In the genomic region with DNA sequence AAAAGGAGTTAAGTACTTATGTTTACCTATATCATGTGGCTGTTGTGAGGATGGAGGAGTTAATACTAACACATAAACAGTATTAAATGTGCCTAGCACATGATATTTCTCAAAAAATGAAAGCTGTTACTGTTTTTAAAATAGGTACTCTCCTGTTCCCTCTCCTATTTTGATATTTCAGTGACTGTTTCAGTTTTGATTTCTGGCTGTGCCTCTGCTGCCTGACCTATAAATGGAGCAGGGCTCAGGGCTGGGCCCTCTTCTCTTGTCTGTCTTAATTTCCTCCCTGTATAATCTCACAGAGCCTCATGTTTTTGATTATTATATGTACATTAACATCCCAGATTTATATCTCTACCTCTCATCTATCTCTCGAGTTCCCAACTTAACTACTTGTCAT, we compare ENCODE assay signal across 12 cellular contexts.
DNase-seq lines count a peak whose midpoint lies in the region; ATAC-seq and TF ChIP-seq lines count a peak whose summit lies in the region.
"Had no signal": no experiment of that assay in that cellular context is flagged by ENCODE, and none has a peak within 500 bp of the region (broad histone marks: within the 10 kb centered on the region; RNA-seq: fewer than 3 reads in every experiment).

No MANE protein-coding gene starts in this region.

- H3K27ac ChIP-seq in gastrocnemius medialis (no peak overlapping the region), RWPE1 (no peak overlapping the region)
- H3K27ac ChIP-seq: skin epidermis, VCaP had no signal

- TF ChIP-seq CTCF in gastrocnemius medialis (IDR thresholded peaks at IDR 0.05 in 4 of 5, conservative IDR thresholded peaks at IDR 0.05 in 1 of 5): no peak
- no peak for TF ChIP-seq CTCF in RWPE1 (conservative IDR thresholded peaks at IDR 0.05; ENCODE audit: low read depth)

- intact Hi-C loops in gastrocnemius medialis (cut with DNase I; ENCODE audit: low total_unique reads): no loop called here

- CTCF ChIA-PET in RWPE1 (lab: Yijun Ruan, JAX): no interaction called here

- no peaks in the 10 kb centered on the region for H3K36me3 ChIP-seq in gastrocnemius medialis

- no peaks in the 10 kb centered on the region for H3K4me1 ChIP-seq in gastrocnemius medialis

- TF ChIP-seq POLR2A in gastrocnemius medialis (IDR thresholded peaks at IDR 0.05): no peak

- no peak for DNase-seq in DMS153 treated with DMSO at 0.1 percent for 48 hours (lab: John Stamatoyannopoulos, UW; ENCODE audit: unreplicated experiment)
- DNase-seq in gastrocnemius medialis: no peak
- no peak for DNase-seq in NCI-H510A (lab: John Stamatoyannopoulos, UW)
- DNase-seq in RWPE1 (ENCODE audit: low spot score): no peak
- DNase-seq: H9, NCI-H226 had no signal

- H3K9me3 ChIP-seq in gastrocnemius medialis: no peaks in the 10 kb centered on the region

- peak; percentile 96 for ATAC-seq in GM18498 (IDR thresholded peaks at IDR 0.05; ENCODE audit: unreplicated experiment)
- peak; percentile 85 for ATAC-seq in GM19397 (IDR thresholded peaks at IDR 0.05; ENCODE audit: unreplicated experiment)
- ATAC-seq in HG02763 (IDR thresholded peaks at IDR 0.05; ENCODE audit: unreplicated experiment): peak; percentile 73
- peak; percentile 94 for ATAC-seq in HG03442 (IDR thresholded peaks at IDR 0.05; ENCODE audit: unreplicated experiment)
- no peak for ATAC-seq in gastrocnemius medialis

- POLR2A ChIA-PET in RWPE1 (lab: Yijun Ruan, JAX; ENCODE audit: low non-redundant PET): no interaction called here

- no peak overlapping the region for H3K4me3 ChIP-seq in gastrocnemius medialis
- H3K4me3 ChIP-seq: skin epidermis had no signal

- in situ Hi-C loops in gastrocnemius medialis (cut with MboI; ENCODE audit: low sequenced_read_pairs in 4 of 4): no loop called here

- no peaks in the 10 kb centered on the region for H3K27me3 ChIP-seq in gastrocnemius medialis

Comparison
In these comparisons a context has a peak if more than half of its experiments do, and no peak if none do; other contexts are left out.
1. ATAC-seq: peak in GM18498 (single experiment), GM19397 (single experiment), HG02763 (single experiment) and HG03442 (single experiment); none in gastrocnemius medialis (0 of 2).